In genomic region chr14:100587763-100588411, GRCh38 we compare ENCODE assay signal across 12 cellular contexts. TPM values are rescaled to one million over a fixed set of nuclear protein-coding genes. Genes with fewer than 3 reads are reported as not detected.
DNase-seq lines count a peak whose midpoint lies in the region; ATAC-seq, FAIRE-seq and TF ChIP-seq lines count a peak whose summit lies in the region.
"Had no signal": no experiment of that assay in that cellular context is flagged by ENCODE, and none has a peak within 500 bp of the region (broad histone marks: within the 10 kb centered on the region; RNA-seq: fewer than 3 reads in every experiment).

No MANE protein-coding gene starts in this region.

- FAIRE-seq in GM12891 (lab: Jason Lieb, UNC), result no peak

- no peak for TF ChIP-seq POLR2A in GM12891 (IDR thresholded peaks at IDR 0.05; ENCODE audit: low read depth, low read length)

- H3K36me3 ChIP-seq in aorta (ENCODE audit: control insufficient read depth in 1 of 2, insufficient read depth in 2 of 2, low read length in 1 of 2), result no peaks in the 10 kb centered on the region
- H3K36me3 ChIP-seq: SJSA1 had no signal

- DNase-seq in stimulated activated naive CD8-positive, alpha-beta T cell treated with anti-CD3 and anti-CD28 coated beads, Interleukin-15, Interleukin-2, amounts not matched to agents 100 U/mL and 50 U/mL, for 24 hours, result no peak
- DNase-seq in left colon (peak; percentile 3 to 16), aorta (peak; percentile 43 to 61), GM12891 (ENCODE audit: insufficient read length, low spot score) (no peak)
- DNase-seq: activated gamma-delta T cell, NCI-H1092 had no signal

- H3K4me1 ChIP-seq in aorta (ENCODE audit: control insufficient read depth in 1 of 2, insufficient read depth in 2 of 2, low read length in 2 of 2), result no peaks in the 10 kb centered on the region

- no peak for ATAC-seq in stimulated activated naive CD8-positive, alpha-beta T cell treated with anti-CD3 and anti-CD28 coated beads, Interleukin-15, Interleukin-2, amounts not matched to agents 100 U/mL and 50 U/mL, for 24 hours
- ATAC-seq in left colon (no peak), aorta (ENCODE audit: low FRiP score) (no peak), GM18502 (IDR thresholded peaks at IDR 0.05; ENCODE audit: poor library complexity, unreplicated experiment) (no peak), HG03432 (IDR thresholded peaks at IDR 0.05; ENCODE audit: unreplicated experiment) (no peak)

- H3K27ac ChIP-seq in aorta (ENCODE audit: low read depth in 1 of 2, low read length in 2 of 2), result no peak overlapping the region
- H3K27ac ChIP-seq: SJSA1 had no signal

- H3K27me3 Mint-ChIP-seq in stimulated activated naive CD8-positive, alpha-beta T cell treated with anti-CD3 and anti-CD28 coated beads, Interleukin-15, Interleukin-2, amounts not matched to agents 100 ng/mL and 50 ng/mL, for 24 hours, result peaks cover 31% of the 10 kb centered on the region
- peaks cover 13% of the 10 kb centered on the region for H3K27me3 Mint-ChIP-seq in activated naive CD8-positive, alpha-beta T cell

- WGBS in aorta, 2 donors, result 30 to 32% methylated on average over 14 to 15 of the region's 15 CpGs

- no peaks in the 10 kb centered on the region for H3K27me3 ChIP-seq in aorta (ENCODE audit: control insufficient read depth in 1 of 2, insufficient read depth in 2 of 2, low read length in 1 of 2)

- intact Hi-C loops in left colon (cut with DNase I, micrococcal nuclease) (no loop called here), aorta (cut with DNase I) (no loop called here)

- H3K27ac Mint-ChIP-seq in stimulated activated naive CD8-positive, alpha-beta T cell treated with anti-CD3 and anti-CD28 coated beads, Interleukin-15, Interleukin-2, amounts not matched to agents 100 ng/mL and 50 ng/mL, for 24 hours, result no peak overlapping the region
- H3K27ac Mint-ChIP-seq in activated naive CD8-positive, alpha-beta T cell, result no peak overlapping the region

- no peaks in the 10 kb centered on the region for H3K36me3 Mint-ChIP-seq in stimulated activated naive CD8-positive, alpha-beta T cell treated with anti-CD3 and anti-CD28 coated beads, Interleukin-15, Interleukin-2, amounts not matched to agents 100 ng/mL and 50 ng/mL, for 24 hours (ENCODE audit: low read depth)
- no peaks in the 10 kb centered on the region for H3K36me3 Mint-ChIP-seq in activated naive CD8-positive, alpha-beta T cell

- H3K9me3 ChIP-seq in aorta (ENCODE audit: control insufficient read depth, low read length), result no peaks in the 10 kb centered on the region
- H3K9me3 ChIP-seq: SJSA1 had no signal

- H3K9me3 Mint-ChIP-seq in stimulated activated naive CD8-positive, alpha-beta T cell treated with anti-CD3 and anti-CD28 coated beads, Interleukin-15, Interleukin-2, amounts not matched to agents 100 ng/mL and 50 ng/mL, for 24 hours, result no peaks in the 10 kb centered on the region
- no peaks in the 10 kb centered on the region for H3K9me3 Mint-ChIP-seq in activated naive CD8-positive, alpha-beta T cell (ENCODE audit: low read depth)

- H3K4me3 Mint-ChIP-seq in stimulated activated naive CD8-positive, alpha-beta T cell treated with anti-CD3 and anti-CD28 coated beads, Interleukin-15, Interleukin-2, amounts not matched to agents 100 ng/mL and 50 ng/mL, for 24 hours, result peak overlapping the region; percentile 67
- H3K4me3 Mint-ChIP-seq in activated naive CD8-positive, alpha-beta T cell, result peak overlapping the region; percentile 74

- H3K4me3 ChIP-seq in aorta (ENCODE audit: low read length in 2 of 2), result no peak overlapping the region
- H3K4me3 ChIP-seq: SJSA1 had no signal

- no peaks in the 10 kb centered on the region for H3K4me1 Mint-ChIP-seq in stimulated activated naive CD8-positive, alpha-beta T cell treated with anti-CD3 and anti-CD28 coated beads, Interleukin-15, Interleukin-2, amounts not matched to agents 100 ng/mL and 50 ng/mL, for 24 hours (ENCODE audit: low read depth)
- H3K4me1 Mint-ChIP-seq in activated naive CD8-positive, alpha-beta T cell (ENCODE audit: low read depth), result peaks cover 10% of the 10 kb centered on the region

TF ChIP-seq in GM12891, 5 proteins besides CTCF, POLR2A, EP300 and RAD21:
- TF ChIP-seq TAF1 (IDR thresholded peaks at IDR 0.05; ENCODE audit: low read depth, low read length) (no peak), POU2F2 (IDR thresholded peaks at IDR 0.05; ENCODE audit: low read depth, low read length) (no peak), POLR2AphosphoS5 (IDR thresholded peaks at IDR 0.05; ENCODE audit: low read depth, low read length) (no peak), SPI1 (IDR thresholded peaks at IDR 0.05; ENCODE audit: low read depth, low read length) (no peak), PAX5 (IDR thresholded peaks at IDR 0.05; ENCODE audit: insufficient read depth, low read length, severe bottlenecking) (no peak)

RNA-seq across cellular contexts. Expression of gene BEGAIN, which starts 0.7 kb away (rescaled TPM):
- total RNA-seq in left colon (1 to 10 TPM; 1.4 to 2.0 TPM), aorta (1 to 10 TPM; 1.6 to 2.6 TPM)
- under 1 TPM; 0.28 to 0.38 TPM for polyA plus RNA-seq in aorta
- polyA plus RNA-seq in GM12891 (2012; ENCODE audit: low read depth, missing spikeins), result 0.08 TPM
- total RNA-seq: fibroblast of villous mesenchyme, SJSA1 had no signal

Comparison
In these comparisons a context has a peak if more than half of its experiments do, and no peak if none do; other contexts are left out.
1. DNase-seq: peak in left colon (2 of 2) and aorta (2 of 2); none in stimulated activated naive CD8-positive, alpha-beta T cell treated with anti-CD3 and anti-CD28 coated beads, Interleukin-15, Interleukin-2, amounts not matched to agents 100 U/mL and 50 U/mL, for 24 hours (single experiment) and GM12891 (single experiment).